18 cellular contexts compared by ENCODE assay signal in genomic region chr15:40706121-40706520, GRCh38. TPM values are rescaled to one million over a fixed set of nuclear protein-coding genes. Genes with fewer than 3 reads are reported as not detected.
A peak's percentile ranks its signal among the peaks of the same experiment; 100 is the strongest.
DNase-seq lines count a peak whose midpoint lies in the region; ATAC-seq and TF ChIP-seq lines count a peak whose summit lies in the region.
"Had no signal": no experiment of that assay in that cellular context is flagged by ENCODE, and none has a peak within 500 bp of the region (broad histone marks: within the 10 kb centered on the region; RNA-seq: fewer than 3 reads in every experiment).

No MANE protein-coding gene starts in this region.

- H3K4me3 ChIP-seq in PC-9 (no peak overlapping the region), transverse colon (no peak overlapping the region)

- 0 out of 2 replicates have a peak, but pooled peaks cover 2% of the 10 kb centered on the region for H3K36me3 ChIP-seq in PC-9 (ENCODE audit: low read depth)
- H3K36me3 ChIP-seq in transverse colon = no peaks in the 10 kb centered on the region

- no TSS peak for BruUV-seq in PC-9 (replicated peaks; lab: Mats Ljungman, UMichigan)

- TF ChIP-seq CTCF in PC-9 (conservative IDR thresholded peaks at IDR 0.05) (no peak), transverse colon (IDR thresholded peaks at IDR 0.05) (no peak), foreskin keratinocyte (conservative IDR thresholded peaks at IDR 0.05) (no peak)

- no peak overlapping the region for H3K4me2 ChIP-seq in PC-9

- no peaks in the 10 kb centered on the region for H3K4me1 ChIP-seq in PC-9 (replicated peaks; ENCODE audit: insufficient read depth)
- H3K4me1 ChIP-seq in transverse colon = peaks cover 0 to 20% (median 4%) of the 10 kb centered on the region in 4 donors
- H3K4me1 ChIP-seq in foreskin keratinocyte = no peaks in the 10 kb centered on the region
- H3K4me1 ChIP-seq: BE2C had no signal

- in situ Hi-C loops in transverse colon (cut with MboI; ENCODE audit: low pct_ligation_motif_present in 1 of 4, low pct_unique_long_range_greater_than_20kb in 1 of 4, low sequenced_read_pairs in 3 of 4) = no loop called here

- no peaks in the 10 kb centered on the region for H4K20me1 ChIP-seq in PC-9 (ENCODE audit: insufficient read depth)

- ATAC-seq in left colon (peak; percentile 81), foreskin keratinocyte (no peak)
- ATAC-seq: HCT116 had no signal

- intact Hi-C loops in PC-9 (cut with micrococcal nuclease; ENCODE audit: unreplicated experiment) (no loop called here), left colon (cut with DNase I, micrococcal nuclease) (no loop called here), transverse colon (cut with DNase I; ENCODE audit: low total_unique reads) (no loop called here)

- TF ChIP-seq EP300 in transverse colon (IDR thresholded peaks at IDR 0.05; ENCODE audit: low read depth) = no peak

- CTCF ChIA-PET in PC-9 (lab: Charles Lee) = interaction anchor here (0.5 to 1.1 kb wide), 3 partner anchors 20 to 129 kb away, joined by 6 read pairs; no protein-coding TSS in a partner anchor

- H3K9me3 ChIP-seq in PC-9 (ENCODE audit: insufficient read depth, low read depth) (no peaks in the 10 kb centered on the region), transverse colon (no peaks in the 10 kb centered on the region)
- H3K9me3 ChIP-seq: BE2C had no signal

- DNase-seq in HT-29 (ENCODE audit: low spot score) (peak; percentile 37), PC-9 (peak in 1 of 2 experiments; percentile 80), left colon (peak in 1 of 2 donors; percentile 28), transverse colon (no peak), kidney glomerular epithelial cell (lab: John Stamatoyannopoulos, UW) (no peak), foreskin keratinocyte (no peak), NCI-H510A treated with DMSO at 0.1 percent for 48 hours (lab: John Stamatoyannopoulos, UW) (no peak)
- DNase-seq: ACHN; BE2C; C1 segment of cervical spinal cord; CD4-positive, alpha-beta T cell; DMS153; DMS79; GDM1; GOT3; H7; HFFc6 had no signal

- 0 out of 2 replicates have a peak, but pooled peaks cover 4% of the 10 kb centered on the region for H3F3A ChIP-seq in PC-9 (ENCODE audit: insufficient read depth, low read depth)

- WGBS in transverse colon (ENCODE audit: low coverage in 1 of 2), 2 donors = 55 to 71% methylated on average over 1 to 2 of the region's 2 CpGs

- no peaks in the 10 kb centered on the region for H3K79me2 ChIP-seq in PC-9 (ENCODE audit: low read depth)

- POLR2A ChIA-PET in PC-9 (lab: Charles Lee; ENCODE audit: unreplicated experiment) = no interaction called here

- H2AFZ ChIP-seq in PC-9 = no peak overlapping the region

- H3K27me3 ChIP-seq in PC-9 (ENCODE audit: insufficient read depth, low read depth) (no peaks in the 10 kb centered on the region), transverse colon (no peaks in the 10 kb centered on the region), foreskin keratinocyte (no peaks in the 10 kb centered on the region)
- H3K27me3 ChIP-seq: BE2C had no signal

- no peak for TF ChIP-seq POLR2A in transverse colon (IDR thresholded peaks at IDR 0.05)

- no peaks in the 10 kb centered on the region for H3K9me2 ChIP-seq in PC-9 (ENCODE audit: insufficient read depth)

- 0 out of 2 replicates have a peak overlapping the region, but pooled peaks have one; percentile 16 for H3K27ac ChIP-seq in PC-9
- peak overlapping the region; percentile 34 to 59 (median 46) for H3K27ac ChIP-seq in transverse colon
- H3K27ac ChIP-seq in foreskin keratinocyte = no peak overlapping the region

RNA-seq across cellular contexts. Expression of gene RAD51, which starts 11.1 kb away (rescaled TPM):
- 15.7 and 16.1 TPM in 2 replicates for total RNA-seq in HT-29 (2014; rRNA removed; shearing (Covaris generic))
- total RNA-seq in PC-9 (2021) = 19.8 and 22.5 TPM in 2 replicates
- total RNA-seq in left colon = 1 to 10 TPM; 2.6 to 7.1 TPM
- 10 to 100 TPM in 1 of 4 donors, 1 to 10 TPM in 3; 1.1 to 31.6 (median 1.8) TPM for total RNA-seq in transverse colon
- 19.8 and 22.4 TPM in 2 replicates for total RNA-seq in foreskin keratinocyte
- polyA plus RNA-seq in foreskin keratinocyte = 37.1 and 40.6 TPM in 2 replicates

RNA-seq across cellular contexts. Expression of gene RMDN3, which starts 48.9 kb away (rescaled TPM):
- total RNA-seq in HT-29 (2014; rRNA removed; shearing (Covaris generic)) = 33.2 and 35.7 TPM in 2 replicates
- total RNA-seq in PC-9 (2021) (15.7 and 19.8 TPM in 2 replicates), left colon (10 to 100 TPM; 32.4 to 40.2 TPM), transverse colon (100 to 1,000 TPM in 1 of 4 donors, 10 to 100 TPM in 3; 16.5 to 131 (median 32.7) TPM), foreskin keratinocyte (18.7 and 20.6 TPM in 2 replicates)
- 18.5 and 21.1 TPM in 2 replicates for polyA plus RNA-seq in foreskin keratinocyte

RNA-seq across cellular contexts. Expression of gene GCHFR, which starts 57.7 kb away (rescaled TPM):
- total RNA-seq in HT-29 (2014; rRNA removed; shearing (Covaris generic)) = 327 and 329 TPM in 2 replicates
- 1.2 and 1.5 TPM in 2 replicates for total RNA-seq in PC-9 (2021)
- 10 to 100 TPM; 21.2 to 35.1 TPM for total RNA-seq in left colon
- 10 to 100 TPM; 22.5 to 58.5 (median 46.5) TPM for total RNA-seq in transverse colon
- 7.3 and 9.0 TPM in 2 replicates for total RNA-seq in foreskin keratinocyte
- polyA plus RNA-seq in foreskin keratinocyte = 9.0 and 12.9 TPM in 2 replicates
